Comparison of ENCODE assay signal across 18 cellular contexts in the genomic region with DNA sequence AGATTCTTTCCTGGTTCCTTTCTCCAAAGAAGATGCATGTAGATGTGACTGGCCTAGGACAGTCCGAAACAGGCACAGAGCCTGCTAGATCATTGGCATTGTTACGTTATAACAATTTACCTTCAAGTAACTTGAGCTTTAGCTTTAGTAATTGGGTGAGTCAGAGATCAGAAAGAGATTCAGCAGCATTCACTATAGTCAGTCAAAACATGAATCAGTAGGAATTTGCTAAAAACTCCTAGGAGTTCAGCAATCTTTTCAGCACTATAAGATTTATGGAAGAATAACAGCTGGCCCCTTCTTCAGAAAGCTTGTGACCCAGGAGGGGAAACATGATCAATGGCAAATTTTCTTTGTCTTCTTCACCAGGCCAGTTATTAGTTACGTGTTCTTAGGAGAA.
A peak's percentile ranks its signal among the peaks of the same experiment; 100 is the strongest.
DNase-seq lines count a peak whose midpoint lies in the region; ATAC-seq, FAIRE-seq and TF ChIP-seq lines count a peak whose summit lies in the region.
"Had no signal": no experiment of that assay in that cellular context is flagged by ENCODE, and none has a peak within 500 bp of the region (broad histone marks: within the 10 kb centered on the region; RNA-seq: fewer than 3 reads in every experiment).

No MANE protein-coding gene starts in this region.

- no peak for TF ChIP-seq POLR2A in transverse colon (IDR thresholded peaks at IDR 0.05)

- FAIRE-seq in bronchial epithelial cell (lab: Jason Lieb, UNC): no peak

- no peaks in the 10 kb centered on the region for H3K27me3 ChIP-seq in bronchial epithelial cell (ENCODE audit: control insufficient read depth, insufficient read depth, low read length)
- no peaks in the 10 kb centered on the region for H3K27me3 ChIP-seq in transverse colon
- H3K27me3 ChIP-seq: BLaER1, colonic mucosa had no signal

- peaks cover 15% of the 10 kb centered on the region for H3K4me1 Mint-ChIP-seq in activated CD4-positive, alpha-beta T cell treated with anti-CD3 and anti-CD28 coated beads for 36 hours

- DNase-seq in AG20443 (ENCODE audit: low spot score): peak; percentile 22
- peak; percentile 27 for DNase-seq in NCI-H226
- DNase-seq in bronchial epithelial cell (ENCODE audit: low read depth): peak; percentile 94
- DNase-seq in renal cortical epithelial cell (ENCODE audit: low read depth): peak; percentile 32
- DNase-seq in activated CD4-positive, alpha-beta T cell treated with anti-CD3 and anti-CD28 coated beads for 36 hours: no peak
- DNase-seq in transverse colon: no peak
- DNase-seq: activated CD4-positive, alpha-beta T cell treated with anti-CD3 and anti-CD28 coated beads, Interleukin-2, amount 10 ng/mL, durations not matched to agents 7 days and 5 days; activated T-cell treated with anti-CD3 and anti-CD28 coated beads, Interleukin-2, amount 50 U/mL, for 48 hours; colonic mucosa; MM.1S; naive thymus-derived CD8-positive, alpha-beta T cell; NCI-H2107; SHP77 treated with DMSO at 0.1 percent for 48 hours; stimulated activated CD4-positive, alpha-beta T cell treated with anti-CD3 and anti-CD28 coated beads, Interleukin-4, amount 100 ng/mL, for 1 hour; T-helper 9 cell had no signal

- H3K36me3 Mint-ChIP-seq in activated CD4-positive, alpha-beta T cell treated with anti-CD3 and anti-CD28 coated beads for 36 hours (ENCODE audit: low read depth): no peaks in the 10 kb centered on the region
- H3K36me3 Mint-ChIP-seq: naive thymus-derived CD8-positive, alpha-beta T cell had no signal

- POLR2A ChIA-PET in activated CD4-positive, alpha-beta T cell treated with anti-CD3 and anti-CD28 coated beads for 36 hours (lab: Charles Lee): no interaction called here

- H3K4me3 ChIP-seq in bronchial epithelial cell (ENCODE audit: low read depth, low read length) (no peak overlapping the region), transverse colon (no peak overlapping the region)
- H3K4me3 ChIP-seq: BLaER1, colonic mucosa had no signal

- H3K4me3 Mint-ChIP-seq in activated CD4-positive, alpha-beta T cell treated with anti-CD3 and anti-CD28 coated beads for 36 hours: no peak overlapping the region
- H3K4me3 Mint-ChIP-seq: activated CD4-positive, alpha-beta T cell treated with anti-CD3 and anti-CD28 coated beads, Interleukin-2, amount 10 ng/mL, durations not matched to agents 7 days and 5 days; naive thymus-derived CD8-positive, alpha-beta T cell had no signal

- TF ChIP-seq CTCF in bronchial epithelial cell (IDR thresholded peaks at IDR 0.05; ENCODE audit: insufficient read depth, low read length, severe bottlenecking) (no peak), transverse colon (IDR thresholded peaks at IDR 0.05) (no peak)

- H3K36me3 ChIP-seq in bronchial epithelial cell (ENCODE audit: control insufficient read depth, insufficient read depth, low read length) (no peaks in the 10 kb centered on the region), transverse colon (no peaks in the 10 kb centered on the region)
- H3K36me3 ChIP-seq: BLaER1, colonic mucosa had no signal

- in situ Hi-C loops in transverse colon (cut with MboI; ENCODE audit: low pct_ligation_motif_present in 1 of 4, low pct_unique_long_range_greater_than_20kb in 1 of 4, low sequenced_read_pairs in 3 of 4): no loop called here

- intact Hi-C loops in activated CD4-positive, alpha-beta T cell treated with anti-CD3 and anti-CD28 coated beads for 36 hours (cut with DNase I, micrococcal nuclease): no loop called here
- intact Hi-C loops in transverse colon (cut with DNase I; ENCODE audit: low total_unique reads): no loop called here

- ATAC-seq in GM19395 (IDR thresholded peaks at IDR 0.05; ENCODE audit: unreplicated experiment): no peak
- ATAC-seq in GM21447 (IDR thresholded peaks at IDR 0.05; ENCODE audit: unreplicated experiment): no peak
- no peak for ATAC-seq in activated CD4-positive, alpha-beta T cell treated with anti-CD3 and anti-CD28 coated beads for 36 hours
- ATAC-seq: naive thymus-derived CD8-positive, alpha-beta T cell had no signal

- no peak overlapping the region for H3K27ac ChIP-seq in transverse colon
- H3K27ac ChIP-seq: BLaER1, colonic mucosa had no signal

- CTCF ChIA-PET in activated CD4-positive, alpha-beta T cell treated with anti-CD3 and anti-CD28 coated beads for 36 hours (lab: Charles Lee): no interaction called here

- peaks cover 0 to under 1% (median 0%) of the 10 kb centered on the region in 4 donors for H3K4me1 ChIP-seq in transverse colon
- H3K4me1 ChIP-seq: BLaER1, colonic mucosa had no signal

- no peak overlapping the region for H3K27ac Mint-ChIP-seq in activated CD4-positive, alpha-beta T cell treated with anti-CD3 and anti-CD28 coated beads for 36 hours
- H3K27ac Mint-ChIP-seq: activated CD4-positive, alpha-beta T cell treated with anti-CD3 and anti-CD28 coated beads, Interleukin-2, amount 10 ng/mL, durations not matched to agents 7 days and 5 days; naive thymus-derived CD8-positive, alpha-beta T cell had no signal

- 34 to 90% methylated on average over 3 of the region's 3 CpGs for WGBS in transverse colon (ENCODE audit: low coverage in 1 of 2), 2 donors

- H3K9me3 Mint-ChIP-seq in activated CD4-positive, alpha-beta T cell treated with anti-CD3 and anti-CD28 coated beads for 36 hours (ENCODE audit: low read depth): no peaks in the 10 kb centered on the region
- H3K9me3 Mint-ChIP-seq: naive thymus-derived CD8-positive, alpha-beta T cell had no signal

- H3K27me3 Mint-ChIP-seq in activated CD4-positive, alpha-beta T cell treated with anti-CD3 and anti-CD28 coated beads for 36 hours: peaks cover 2% of the 10 kb centered on the region

- no peak for TF ChIP-seq EP300 in transverse colon (IDR thresholded peaks at IDR 0.05; ENCODE audit: low read depth)

- H3K9me3 ChIP-seq in transverse colon: no peaks in the 10 kb centered on the region
- H3K9me3 ChIP-seq: BLaER1, colonic mucosa had no signal

Comparison
In these comparisons a context has a peak if more than half of its experiments do, and no peak if none do; other contexts are left out.
1. DNase-seq: peak in AG20443 (single experiment), NCI-H226 (single experiment), bronchial epithelial cell (single experiment) and renal cortical epithelial cell (single experiment); none in activated CD4-positive, alpha-beta T cell treated with anti-CD3 and anti-CD28 coated beads for 36 hours (single experiment) and transverse colon (single experiment).